In genomic region chr9:95580812-95581761, GRCh38 we compare ENCODE assay signal across 27 cellular contexts.
A peak's percentile ranks its signal among the peaks of the same experiment; 100 is the strongest.
DNase-seq lines count a peak whose midpoint lies in the region; ATAC-seq and TF ChIP-seq lines count a peak whose summit lies in the region.
"Had no signal": no experiment of that assay in that cellular context is flagged by ENCODE, and none has a peak within 500 bp of the region (broad histone marks: within the 10 kb centered on the region; RNA-seq: fewer than 3 reads in every experiment).

No MANE protein-coding gene starts in this region.

- no peak overlapping the region for H4K91ac ChIP-seq in neuronal stem cell (ENCODE audit: low read depth, low read length, poor library complexity)

- H3K79me1 ChIP-seq in neuronal stem cell (ENCODE audit: low read depth, low read length) = no peaks in the 10 kb centered on the region

- no peaks in the 10 kb centered on the region for H4K20me1 ChIP-seq in GM23338 (replicated peaks; ENCODE audit: insufficient read depth)

- no peak overlapping the region for H3K27ac ChIP-seq in GM23338 (ENCODE audit: low read depth)
- H3K27ac ChIP-seq in neuronal stem cell (replicated peaks; ENCODE audit: low read length) = no peak overlapping the region
- H3K27ac ChIP-seq: heart right ventricle, tibial nerve had no signal

- no peaks in the 10 kb centered on the region for H3K27me3 ChIP-seq in GM23338 (ENCODE audit: insufficient read depth)
- no peaks in the 10 kb centered on the region for H3K27me3 ChIP-seq in neuronal stem cell (ENCODE audit: control insufficient read depth in 3 of 3, insufficient read depth in 3 of 3, low read depth in 1 of 3, low read length in 3 of 3)
- H3K27me3 ChIP-seq: tibial nerve had no signal

- H2BK120ac ChIP-seq in neuronal stem cell (ENCODE audit: low read depth, low read length) = no peak overlapping the region

- H2BK5ac ChIP-seq in neuronal stem cell (ENCODE audit: low read length) = no peak overlapping the region

- H3K14ac ChIP-seq in neuronal stem cell (ENCODE audit: low read length) = no peak overlapping the region

- peaks cover 29% of the 10 kb centered on the region for H3K4me1 ChIP-seq in GM23338 (ENCODE audit: insufficient read depth)
- peaks cover 5 to 12% of the 10 kb centered on the region in 2 donors for H3K4me1 ChIP-seq in neuronal stem cell (ENCODE audit: control insufficient read depth in 2 of 2, insufficient read depth in 1 of 2, low read depth in 1 of 2, low read length in 2 of 2)
- H3K4me1 ChIP-seq: heart right ventricle had no signal

- H3K79me2 ChIP-seq in GM23338 (replicated peaks; ENCODE audit: insufficient read depth) = no peaks in the 10 kb centered on the region

- peaks cover 32% of the 10 kb centered on the region for H3K4me1 Mint-ChIP-seq in GM23338
- no peaks in the 10 kb centered on the region for H3K4me1 Mint-ChIP-seq in T-helper 2 cell treated with Interferon-gamma antibody and Interleukin-4, amounts not matched to agents 5 μg/mL and 100 μg/mL, for 36 hours (ENCODE audit: low read depth)
- H3K4me1 Mint-ChIP-seq: activated CD4-positive, alpha-beta memory T cell treated with anti-CD3 and anti-CD28 coated beads, Interleukin-2, amount 10 ng/mL, durations not matched to agents 7 days and 5 days; stimulated activated naive B cell treated with anti-CD40 and anti-IgM and Interleukin-4, amounts not matched to agents 10 μg/mL and 1 μg/mL and 100 μg/mL, for 72 hours had no signal

- no peaks in the 10 kb centered on the region for H3K36me3 ChIP-seq in GM23338 (ENCODE audit: insufficient read depth)
- H3K36me3 ChIP-seq in neuronal stem cell (replicated peaks in 1 of 2; ENCODE audit: control insufficient read depth in 2 of 2, insufficient read depth in 2 of 2, low read length in 2 of 2) = no peaks in the 10 kb centered on the region
- H3K36me3 ChIP-seq: heart right ventricle, tibial nerve had no signal

- H3K18ac ChIP-seq in neuronal stem cell (ENCODE audit: low read length) = peak overlapping the region; percentile 36

- 0 out of 2 replicates have a peak, but pooled peaks cover 7% of the 10 kb centered on the region for H3K9me2 ChIP-seq in GM23338 (ENCODE audit: insufficient read depth)

- no peak overlapping the region for H4K8ac ChIP-seq in neuronal stem cell (ENCODE audit: low read depth, low read length)

- no peak for TF ChIP-seq CTCF in GM23338 (conservative IDR thresholded peaks at IDR 0.05; ENCODE audit: low read depth in 2 of 2)

- H3K4me2 ChIP-seq in GM23338 (0 out of 2 replicates have a peak overlapping the region, but pooled peaks have one; percentile 35), neuronal stem cell (ENCODE audit: insufficient read depth, low read length, poor library complexity, severe bottlenecking) (no peak overlapping the region)

- no peak overlapping the region for H3K23ac ChIP-seq in neuronal stem cell (ENCODE audit: low read depth, low read length, poor library complexity)

- H3K4me3 Mint-ChIP-seq in GM23338 = no peak overlapping the region
- no peak overlapping the region for H3K4me3 Mint-ChIP-seq in T-helper 2 cell treated with Interferon-gamma antibody and Interleukin-4, amounts not matched to agents 5 μg/mL and 100 μg/mL, for 36 hours
- H3K4me3 Mint-ChIP-seq: activated CD4-positive, alpha-beta memory T cell treated with anti-CD3 and anti-CD28 coated beads, Interleukin-2, amount 10 ng/mL, durations not matched to agents 7 days and 5 days; activated T-cell treated with anti-CD3 and anti-CD28 coated beads, Interleukin-2, amount 50 U/mL, for 4 hours; dendritic cell treated with granulocyte-macrophage colony-stimulating factor and Interleukin-4, amounts not matched to agents 40 ng/mL and 50 ng/mL, for 4 days; naive thymus-derived CD8-positive, alpha-beta T cell; stimulated activated naive B cell treated with anti-CD40 and anti-IgM and Interleukin-4, amounts not matched to agents 10 μg/mL and 1 μg/mL and 100 μg/mL, for 72 hours had no signal

- DNase-seq in GM23338 (ENCODE audit: low spot score) (no peak), NCI-H69 (lab: John Stamatoyannopoulos, UW) (peak; percentile 98), iPS-NIHi7 (ENCODE audit: extremely low spot score) (peak; percentile 41), neuronal stem cell (ENCODE audit: low spot score) (no peak), AML-193 (lab: John Stamatoyannopoulos, UW) (no peak), NCI-H2107 treated with DMSO at 0.1 percent for 48 hours (lab: John Stamatoyannopoulos, UW; ENCODE audit: unreplicated experiment) (no peak)
- no peak for DNase-seq in T-helper 2 cell treated with Interferon-gamma antibody and Interleukin-4, amounts not matched to agents 5 μg/mL and 100 μg/mL, for 36 hours (ENCODE audit: low spot score)
- DNase-seq: activated CD4-positive, alpha-beta memory T cell treated with anti-CD3 and anti-CD28 coated beads, Interleukin-2, amount 10 ng/mL, durations not matched to agents 7 days and 5 days; activated naive CD4-positive, alpha-beta T cell treated with Interleukin-2 at 50 U/mL for 16 hours; activated T-cell treated with anti-CD3 and anti-CD28 coated beads, Interleukin-2, amount 50 U/mL, for 4 hours; amygdala; DMS79 treated with DMSO at 0.1 percent for 48 hours; GOT3; heart right ventricle; Karpas-422; naive thymus-derived CD8-positive, alpha-beta T cell; NCI-H2029; NCI-H524 treated with DMSO at 0.1 percent for 48 hours; posterior cingulate gyrus; Right ventricle myocardium superior; stimulated activated CD4-positive, alpha-beta T cell treated with anti-CD3 and anti-CD28 coated beads, Interleukin-1b, Interleukin-23, amount 100 ng/mL, for 48 hours; stimulated activated naive B cell treated with anti-CD40 and anti-IgM and Interleukin-4, amounts not matched to agents 10 μg/mL and 1 μg/mL and 100 μg/mL, for 72 hours; T-helper 1 cell had no signal

- H3F3A ChIP-seq in GM23338 (replicated peaks; ENCODE audit: low read depth) = no peaks in the 10 kb centered on the region

- no peaks in the 10 kb centered on the region; the same call in 2 of the 3 replicates for H3K9me3 Mint-ChIP-seq in GM23338
- no peaks in the 10 kb centered on the region for H3K9me3 Mint-ChIP-seq in T-helper 2 cell treated with Interferon-gamma antibody and Interleukin-4, amounts not matched to agents 5 μg/mL and 100 μg/mL, for 36 hours
- H3K9me3 Mint-ChIP-seq: activated CD4-positive, alpha-beta memory T cell treated with anti-CD3 and anti-CD28 coated beads, Interleukin-2, amount 10 ng/mL, durations not matched to agents 7 days and 5 days; activated T-cell treated with anti-CD3 and anti-CD28 coated beads, Interleukin-2, amount 50 U/mL, for 4 hours; dendritic cell treated with granulocyte-macrophage colony-stimulating factor and Interleukin-4, amounts not matched to agents 40 ng/mL and 50 ng/mL, for 4 days; naive thymus-derived CD8-positive, alpha-beta T cell; stimulated activated naive B cell treated with anti-CD40 and anti-IgM and Interleukin-4, amounts not matched to agents 10 μg/mL and 1 μg/mL and 100 μg/mL, for 72 hours had no signal

- H3K4me3 ChIP-seq in GM23338 = no peak overlapping the region
- H3K4me3 ChIP-seq in neuronal stem cell (ENCODE audit: low read length in 2 of 2) = no peak overlapping the region
- H3K4me3 ChIP-seq: heart right ventricle, lung, tibial nerve had no signal

- no peaks in the 10 kb centered on the region for H3K36me3 Mint-ChIP-seq in GM23338 (ENCODE audit: low read depth)
- no peaks in the 10 kb centered on the region for H3K36me3 Mint-ChIP-seq in T-helper 2 cell treated with Interferon-gamma antibody and Interleukin-4, amounts not matched to agents 5 μg/mL and 100 μg/mL, for 36 hours (ENCODE audit: low read depth)
- H3K36me3 Mint-ChIP-seq: naive thymus-derived CD8-positive, alpha-beta T cell; stimulated activated naive B cell treated with anti-CD40 and anti-IgM and Interleukin-4, amounts not matched to agents 10 μg/mL and 1 μg/mL and 100 μg/mL, for 72 hours had no signal

- no peak overlapping the region for H2AK5ac ChIP-seq in neuronal stem cell (ENCODE audit: low read depth, low read length)

- H3K9ac ChIP-seq in neuronal stem cell (ENCODE audit: low read depth, low read length, poor library complexity) = no peak overlapping the region

- no peak overlapping the region for H3K27ac Mint-ChIP-seq in GM23338
- no peak overlapping the region for H3K27ac Mint-ChIP-seq in T-helper 2 cell treated with Interferon-gamma antibody and Interleukin-4, amounts not matched to agents 5 μg/mL and 100 μg/mL, for 36 hours
- H3K27ac Mint-ChIP-seq: activated CD4-positive, alpha-beta memory T cell treated with anti-CD3 and anti-CD28 coated beads, Interleukin-2, amount 10 ng/mL, durations not matched to agents 7 days and 5 days; dendritic cell treated with granulocyte-macrophage colony-stimulating factor and Interleukin-4, amounts not matched to agents 40 ng/mL and 50 ng/mL, for 4 days; naive thymus-derived CD8-positive, alpha-beta T cell; stimulated activated naive B cell treated with anti-CD40 and anti-IgM and Interleukin-4, amounts not matched to agents 10 μg/mL and 1 μg/mL and 100 μg/mL, for 72 hours had no signal

- no CpG with 5 or more reads among the region's 22 CpGs for WGBS in neuronal stem cell (ENCODE audit: extremely low coverage in 2 of 2, insufficient read length in 2 of 2, insufficient replicate concordance in 1 of 2), 2 donors

- H3K4ac ChIP-seq in neuronal stem cell (ENCODE audit: low read length) = no peak overlapping the region

- H2BK15ac ChIP-seq in neuronal stem cell (ENCODE audit: low read length) = no peak overlapping the region

- no peaks in the 10 kb centered on the region for H3K9me3 ChIP-seq in neuronal stem cell (replicated peaks in 1 of 2; ENCODE audit: control insufficient read depth in 2 of 2, insufficient read depth in 1 of 2, low read depth in 1 of 2, low read length in 2 of 2)
- H3K9me3 ChIP-seq: heart right ventricle, tibial nerve had no signal

- H2BK12ac ChIP-seq in neuronal stem cell (ENCODE audit: low read length) = no peak overlapping the region

- peak; percentile 55 for ATAC-seq in GM23338
- no peak for ATAC-seq in GM18519 (IDR thresholded peaks at IDR 0.05; ENCODE audit: low FRiP score, unreplicated experiment)
- ATAC-seq: activated T-cell treated with anti-CD3 and anti-CD28 coated beads, Interleukin-2, amount 50 U/mL, for 4 hours; heart right ventricle; naive thymus-derived CD8-positive, alpha-beta T cell; stimulated activated naive B cell treated with anti-CD40 and anti-IgM and Interleukin-4, amounts not matched to agents 10 μg/mL and 1 μg/mL and 100 μg/mL, for 72 hours had no signal

- no peak overlapping the region for H2AFZ ChIP-seq in GM23338
- H2AFZ ChIP-seq in neuronal stem cell (ENCODE audit: low read length) = no peak overlapping the region

- peaks cover 21% of the 10 kb centered on the region for H3K27me3 Mint-ChIP-seq in GM23338 (ENCODE audit: insufficient read depth, low read depth, poor library complexity)
- peaks cover 8% of the 10 kb centered on the region for H3K27me3 Mint-ChIP-seq in T-helper 2 cell treated with Interferon-gamma antibody and Interleukin-4, amounts not matched to agents 5 μg/mL and 100 μg/mL, for 36 hours (ENCODE audit: low read depth)

TF ChIP-seq in GM23338, 12 proteins besides CTCF, POLR2A, EP300 and RAD21 (continues in another document):
- TF ChIP-seq EZH2phosphoT487 (IDR thresholded peaks at IDR 0.05; ENCODE audit: unreplicated experiment) = no peak

Comparison
In these comparisons a context has a peak if more than half of its experiments do, and no peak if none do; other contexts are left out.
1. DNase-seq: peak in NCI-H69 (single experiment) and iPS-NIHi7 (single experiment); none in GM23338 (single experiment), neuronal stem cell (single experiment), T-helper 2 cell treated with Interferon-gamma antibody and Interleukin-4, amounts not matched to agents 5 μg/mL and 100 μg/mL, for 36 hours (single experiment), AML-193 (0 of 2) and NCI-H2107 treated with DMSO at 0.1 percent for 48 hours (single experiment).